Comparison of ENCODE assay signal across 1 cellular context in genomic region chr18:9914584-9915290, GRCh38.
A peak's percentile ranks its signal among the peaks of the same experiment; 100 is the strongest.
TF ChIP-seq lines count a peak whose summit lies in the region.

No MANE protein-coding gene starts in this region.

TF ChIP-seq in K562, 482 proteins besides CTCF, POLR2A, EP300 and RAD21 (continued from another document and continues in another):
- 0 out of 2 replicates have a peak, but pooled peaks have one; percentile 7 for TF ChIP-seq ARID4B (CRISPR knock-in tag; IDR thresholded peaks at IDR 0.05)
- 0 out of 2 replicates have a peak, but pooled peaks have one; percentile 67 for TF ChIP-seq HMBOX1 (IDR thresholded peaks at IDR 0.05)
- TF ChIP-seq FOXO4 (CRISPR knock-in tag; IDR thresholded peaks at IDR 0.05): 0 out of 2 replicates have a peak, but pooled peaks have one; percentile 21
- 0 out of 2 replicates have a peak, but pooled peaks have one; percentile 39 for TF ChIP-seq ZNF79 (CRISPR knock-in tag; IDR thresholded peaks at IDR 0.05; ENCODE audit: low read depth)
- TF ChIP-seq MYNN (IDR thresholded peaks at IDR 0.05): peak; percentile 81
- TF ChIP-seq MYNN (CRISPR knock-in tag; IDR thresholded peaks at IDR 0.05): no peak
- no peak for TF ChIP-seq ZNF696 (CRISPR knock-in tag; conservative IDR thresholded peaks at IDR 0.05)
- TF ChIP-seq ETS1 (conservative IDR thresholded peaks at IDR 0.05; ENCODE audit: control insufficient read depth, low read depth, low read length): peak; percentile 57
- TF ChIP-seq SRF (CRISPR knock-in tag; IDR thresholded peaks at IDR 0.05): peak in 1 of 2 experiments; percentile 55; a peak in 1 of 4 replicates
- no peak for TF ChIP-seq MBD1 (CRISPR knock-in tag; IDR thresholded peaks at IDR 0.05)
- peak; percentile 63; the same call in 1 of the 2 replicates for TF ChIP-seq ZBTB26 (CRISPR knock-in tag; IDR thresholded peaks at IDR 0.05)
- peak; percentile 85; the same call in 1 of the 2 replicates for TF ChIP-seq TGIF2 (CRISPR knock-in tag; IDR thresholded peaks at IDR 0.05)
- 0 out of 2 replicates have a peak, but pooled peaks have one; percentile 12 for TF ChIP-seq NFIX (CRISPR knock-in tag; IDR thresholded peaks at IDR 0.05; ENCODE audit: low read depth)
- peak; percentile 50; the same call in 1 of the 2 replicates for TF ChIP-seq ATF6 (CRISPR knock-in tag; IDR thresholded peaks at IDR 0.05)
- TF ChIP-seq HNRNPLL (IDR thresholded peaks at IDR 0.05; ENCODE audit: low read depth, low read length, poor library complexity, severe bottlenecking): peak; percentile 53
- peak; percentile 78 for TF ChIP-seq CTBP1 (IDR thresholded peaks at IDR 0.05; ENCODE audit: borderline replicate concordance)
- TF ChIP-seq ZBTB9 (CRISPR knock-in tag; IDR thresholded peaks at IDR 0.05): peak; percentile 69; the same call in 1 of the 2 replicates
- peak; percentile 66 for TF ChIP-seq SMAD4 (CRISPR knock-in tag; conservative IDR thresholded peaks at IDR 0.05)
- TF ChIP-seq POLR2AphosphoS2 (IDR thresholded peaks at IDR 0.05; ENCODE audit: low read length): peak; percentile 89
- TF ChIP-seq NKRF (IDR thresholded peaks at IDR 0.05; ENCODE audit: borderline replicate concordance): peak; percentile 84
- peak; percentile 61 for TF ChIP-seq MAX (CRISPR knock-in tag; IDR thresholded peaks at IDR 0.05)
- peak; percentile 70 for TF ChIP-seq FUS (optimal IDR thresholded peaks at IDR 0.05; ENCODE audit: low read depth, low read length)
- TF ChIP-seq REST (CRISPR knock-in tag; IDR thresholded peaks at IDR 0.05; ENCODE audit: low read depth): peak; percentile 75; the same call in 1 of the 2 replicates
- peak in 1 of 2 experiments; percentile 28; a peak in 2 of 4 replicates for TF ChIP-seq NRF1 (conservative IDR thresholded peaks at IDR 0.05 in 1 of 2, IDR thresholded peaks at IDR 0.05 in 1 of 2)
- no peak for TF ChIP-seq SFPQ (IDR thresholded peaks at IDR 0.05; ENCODE audit: low read depth, low read length)
- TF ChIP-seq ELF4 (CRISPR knock-in tag; IDR thresholded peaks at IDR 0.05): 0 out of 2 replicates have a peak, but pooled peaks have one; percentile 86
